Comparison of ENCODE assay signal across 1 cellular context in the genomic region with DNA sequence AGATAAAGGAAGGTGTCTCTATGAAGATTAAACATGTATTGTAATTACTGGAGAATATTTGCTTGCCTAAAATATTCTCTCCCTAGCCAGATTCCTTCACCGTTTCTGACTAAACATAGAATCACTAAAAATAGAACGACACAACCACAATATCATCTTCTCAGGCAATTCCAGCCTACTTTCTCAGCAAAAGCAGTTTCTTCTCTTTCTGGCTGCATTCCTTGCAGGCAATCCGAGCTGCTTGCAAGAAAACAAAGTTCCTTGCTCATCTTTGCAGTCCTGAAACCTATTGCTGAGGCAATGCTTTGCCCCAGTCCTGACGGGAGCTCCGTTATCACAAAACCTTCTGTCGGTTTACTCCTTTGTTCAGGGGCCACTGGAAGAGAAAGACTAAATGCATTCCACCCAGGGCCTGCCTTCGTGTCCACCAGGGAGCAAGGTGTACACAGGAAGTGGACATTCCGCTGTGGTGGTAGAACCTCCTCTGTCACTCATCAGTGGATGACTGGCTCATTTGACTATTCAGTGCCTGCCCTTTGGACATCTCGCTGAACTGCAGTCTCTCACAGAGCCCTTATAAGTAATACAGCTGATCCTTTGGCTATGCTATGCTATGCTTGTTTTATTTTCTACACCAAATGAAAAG.
TF ChIP-seq lines count a peak whose summit lies in the region.

No MANE protein-coding gene starts in this region.

TF ChIP-seq in HepG2, 621 proteins besides CTCF, POLR2A, EP300 and RAD21 (continued from another document and continues in another):
- TF ChIP-seq, protein P1, sequence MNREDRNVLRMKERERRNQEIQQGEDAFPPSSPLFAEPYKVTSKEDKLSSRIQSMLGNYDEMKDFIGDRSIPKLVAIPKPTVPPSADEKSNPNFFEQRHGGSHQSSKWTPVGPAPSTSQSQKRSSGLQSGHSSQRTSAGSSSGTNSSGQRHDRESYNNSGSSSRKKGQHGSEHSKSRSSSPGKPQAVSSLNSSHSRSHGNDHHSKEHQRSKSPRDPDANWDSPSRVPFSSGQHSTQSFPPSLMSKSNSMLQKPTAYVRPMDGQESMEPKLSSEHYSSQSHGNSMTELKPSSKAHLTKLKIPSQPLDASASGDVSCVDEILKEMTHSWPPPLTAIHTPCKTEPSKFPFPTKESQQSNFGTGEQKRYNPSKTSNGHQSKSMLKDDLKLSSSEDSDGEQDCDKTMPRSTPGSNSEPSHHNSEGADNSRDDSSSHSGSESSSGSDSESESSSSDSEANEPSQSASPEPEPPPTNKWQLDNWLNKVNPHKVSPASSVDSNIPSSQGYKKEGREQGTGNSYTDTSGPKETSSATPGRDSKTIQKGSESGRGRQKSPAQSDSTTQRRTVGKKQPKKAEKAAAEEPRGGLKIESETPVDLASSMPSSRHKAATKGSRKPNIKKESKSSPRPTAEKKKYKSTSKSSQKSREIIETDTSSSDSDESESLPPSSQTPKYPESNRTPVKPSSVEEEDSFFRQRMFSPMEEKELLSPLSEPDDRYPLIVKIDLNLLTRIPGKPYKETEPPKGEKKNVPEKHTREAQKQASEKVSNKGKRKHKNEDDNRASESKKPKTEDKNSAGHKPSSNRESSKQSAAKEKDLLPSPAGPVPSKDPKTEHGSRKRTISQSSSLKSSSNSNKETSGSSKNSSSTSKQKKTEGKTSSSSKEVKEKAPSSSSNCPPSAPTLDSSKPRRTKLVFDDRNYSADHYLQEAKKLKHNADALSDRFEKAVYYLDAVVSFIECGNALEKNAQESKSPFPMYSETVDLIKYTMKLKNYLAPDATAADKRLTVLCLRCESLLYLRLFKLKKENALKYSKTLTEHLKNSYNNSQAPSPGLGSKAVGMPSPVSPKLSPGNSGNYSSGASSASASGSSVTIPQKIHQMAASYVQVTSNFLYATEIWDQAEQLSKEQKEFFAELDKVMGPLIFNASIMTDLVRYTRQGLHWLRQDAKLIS (CRISPR knock-in tag; IDR thresholded peaks at IDR 0.05), result no peak
- TF ChIP-seq, protein P2, sequence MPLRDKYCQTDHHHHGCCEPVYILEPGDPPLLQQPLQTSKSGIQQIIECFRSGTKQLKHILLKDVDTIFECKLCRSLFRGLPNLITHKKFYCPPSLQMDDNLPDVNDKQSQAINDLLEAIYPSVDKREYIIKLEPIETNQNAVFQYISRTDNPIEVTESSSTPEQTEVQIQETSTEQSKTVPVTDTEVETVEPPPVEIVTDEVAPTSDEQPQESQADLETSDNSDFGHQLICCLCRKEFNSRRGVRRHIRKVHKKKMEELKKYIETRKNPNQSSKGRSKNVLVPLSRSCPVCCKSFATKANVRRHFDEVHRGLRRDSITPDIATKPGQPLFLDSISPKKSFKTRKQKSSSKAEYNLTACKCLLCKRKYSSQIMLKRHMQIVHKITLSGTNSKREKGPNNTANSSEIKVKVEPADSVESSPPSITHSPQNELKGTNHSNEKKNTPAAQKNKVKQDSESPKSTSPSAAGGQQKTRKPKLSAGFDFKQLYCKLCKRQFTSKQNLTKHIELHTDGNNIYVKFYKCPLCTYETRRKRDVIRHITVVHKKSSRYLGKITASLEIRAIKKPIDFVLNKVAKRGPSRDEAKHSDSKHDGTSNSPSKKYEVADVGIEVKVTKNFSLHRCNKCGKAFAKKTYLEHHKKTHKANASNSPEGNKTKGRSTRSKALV (CRISPR knock-in tag; IDR thresholded peaks at IDR 0.05), result no peak
- TF ChIP-seq, protein P3, sequence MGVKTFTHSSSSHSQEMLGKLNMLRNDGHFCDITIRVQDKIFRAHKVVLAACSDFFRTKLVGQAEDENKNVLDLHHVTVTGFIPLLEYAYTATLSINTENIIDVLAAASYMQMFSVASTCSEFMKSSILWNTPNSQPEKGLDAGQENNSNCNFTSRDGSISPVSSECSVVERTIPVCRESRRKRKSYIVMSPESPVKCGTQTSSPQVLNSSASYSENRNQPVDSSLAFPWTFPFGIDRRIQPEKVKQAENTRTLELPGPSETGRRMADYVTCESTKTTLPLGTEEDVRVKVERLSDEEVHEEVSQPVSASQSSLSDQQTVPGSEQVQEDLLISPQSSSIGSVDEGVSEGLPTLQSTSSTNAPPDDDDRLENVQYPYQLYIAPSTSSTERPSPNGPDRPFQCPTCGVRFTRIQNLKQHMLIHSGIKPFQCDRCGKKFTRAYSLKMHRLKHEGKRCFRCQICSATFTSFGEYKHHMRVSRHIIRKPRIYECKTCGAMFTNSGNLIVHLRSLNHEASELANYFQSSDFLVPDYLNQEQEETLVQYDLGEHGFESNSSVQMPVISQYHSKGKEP (CRISPR knock-in tag; IDR thresholded peaks at IDR 0.05), result no peak
- no peak for TF ChIP-seq ZNF354B (CRISPR knock-in tag; IDR thresholded peaks at IDR 0.05)
- TF ChIP-seq CHD4 (IDR thresholded peaks at IDR 0.05; ENCODE audit: borderline replicate concordance, low read length), result no peak
- no peak for TF ChIP-seq ZNF335 (CRISPR knock-in tag; IDR thresholded peaks at IDR 0.05)
- TF ChIP-seq PHF21A (CRISPR knock-in tag; IDR thresholded peaks at IDR 0.05), result peak; percentile 34; the same call in 1 of the 2 replicates
- no peak for TF ChIP-seq NCOA5 (CRISPR knock-in tag; IDR thresholded peaks at IDR 0.05)
- no peak for TF ChIP-seq CBFB (CRISPR knock-in tag; IDR thresholded peaks at IDR 0.05)
- TF ChIP-seq, protein P4, sequence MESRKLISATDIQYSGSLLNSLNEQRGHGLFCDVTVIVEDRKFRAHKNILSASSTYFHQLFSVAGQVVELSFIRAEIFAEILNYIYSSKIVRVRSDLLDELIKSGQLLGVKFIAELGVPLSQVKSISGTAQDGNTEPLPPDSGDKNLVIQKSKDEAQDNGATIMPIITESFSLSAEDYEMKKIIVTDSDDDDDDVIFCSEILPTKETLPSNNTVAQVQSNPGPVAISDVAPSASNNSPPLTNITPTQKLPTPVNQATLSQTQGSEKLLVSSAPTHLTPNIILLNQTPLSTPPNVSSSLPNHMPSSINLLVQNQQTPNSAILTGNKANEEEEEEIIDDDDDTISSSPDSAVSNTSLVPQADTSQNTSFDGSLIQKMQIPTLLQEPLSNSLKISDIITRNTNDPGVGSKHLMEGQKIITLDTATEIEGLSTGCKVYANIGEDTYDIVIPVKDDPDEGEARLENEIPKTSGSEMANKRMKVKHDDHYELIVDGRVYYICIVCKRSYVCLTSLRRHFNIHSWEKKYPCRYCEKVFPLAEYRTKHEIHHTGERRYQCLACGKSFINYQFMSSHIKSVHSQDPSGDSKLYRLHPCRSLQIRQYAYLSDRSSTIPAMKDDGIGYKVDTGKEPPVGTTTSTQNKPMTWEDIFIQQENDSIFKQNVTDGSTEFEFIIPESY (CRISPR knock-in tag; IDR thresholded peaks at IDR 0.05), result no peak
- no peak for TF ChIP-seq HDAC6 (IDR thresholded peaks at IDR 0.05; ENCODE audit: low read depth, low read length)
- no peak for TF ChIP-seq ZBTB42 (CRISPR knock-in tag; IDR thresholded peaks at IDR 0.05)
- no peak for TF ChIP-seq RFXANK (CRISPR knock-in tag; IDR thresholded peaks at IDR 0.05)
- TF ChIP-seq ZFX (CRISPR knock-in tag; IDR thresholded peaks at IDR 0.05; ENCODE audit: low read depth), result no peak
- no peak for TF ChIP-seq ZNF274 (CRISPR knock-in tag; IDR thresholded peaks at IDR 0.05)
- TF ChIP-seq, protein P5, sequence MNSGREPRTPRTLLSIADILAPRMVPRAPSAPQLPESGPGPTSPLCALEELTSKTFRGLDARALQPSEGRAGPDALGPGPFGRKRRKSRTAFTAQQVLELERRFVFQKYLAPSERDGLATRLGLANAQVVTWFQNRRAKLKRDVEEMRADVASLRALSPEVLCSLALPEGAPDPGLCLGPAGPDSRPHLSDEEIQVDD (CRISPR knock-in tag; IDR thresholded peaks at IDR 0.05; ENCODE audit: borderline replicate concordance), result no peak
- TF ChIP-seq, protein P6, sequence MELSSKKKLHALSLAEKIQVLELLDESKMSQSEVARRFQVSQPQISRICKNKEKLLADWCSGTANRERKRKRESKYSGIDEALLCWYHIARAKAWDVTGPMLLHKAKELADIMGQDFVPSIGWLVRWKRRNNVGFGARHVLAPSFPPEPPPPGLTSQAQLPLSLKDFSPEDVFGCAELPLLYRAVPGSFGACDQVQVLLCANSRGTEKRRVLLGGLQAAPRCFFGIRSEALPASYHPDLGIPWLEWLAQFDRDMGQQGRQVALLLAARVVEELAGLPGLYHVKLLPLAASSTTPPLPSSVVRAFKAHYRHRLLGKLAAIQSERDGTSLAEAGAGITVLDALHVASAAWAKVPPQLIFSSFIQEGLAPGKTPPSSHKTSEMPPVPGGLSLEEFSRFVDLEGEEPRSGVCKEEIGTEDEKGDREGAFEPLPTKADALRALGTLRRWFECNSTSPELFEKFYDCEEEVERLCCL (CRISPR knock-in tag; IDR thresholded peaks at IDR 0.05; ENCODE audit: borderline replicate concordance), result no peak
- TF ChIP-seq ZNF30 (CRISPR knock-in tag; IDR thresholded peaks at IDR 0.05), result no peak
- TF ChIP-seq MTA3 (CRISPR knock-in tag; IDR thresholded peaks at IDR 0.05), result no peak
- TF ChIP-seq GATAD1 (CRISPR knock-in tag; IDR thresholded peaks at IDR 0.05), result 0 out of 2 replicates have a peak, but pooled peaks have one; percentile 13
- TF ChIP-seq HNF4A (CRISPR knock-in tag; IDR thresholded peaks at IDR 0.05), result peak; percentile 66; the same call in 1 of the 2 replicates
- TF ChIP-seq ZNF883 (CRISPR knock-in tag; IDR thresholded peaks at IDR 0.05; ENCODE audit: not compliant biosample characterization), result no peak
- TF ChIP-seq, protein P7, sequence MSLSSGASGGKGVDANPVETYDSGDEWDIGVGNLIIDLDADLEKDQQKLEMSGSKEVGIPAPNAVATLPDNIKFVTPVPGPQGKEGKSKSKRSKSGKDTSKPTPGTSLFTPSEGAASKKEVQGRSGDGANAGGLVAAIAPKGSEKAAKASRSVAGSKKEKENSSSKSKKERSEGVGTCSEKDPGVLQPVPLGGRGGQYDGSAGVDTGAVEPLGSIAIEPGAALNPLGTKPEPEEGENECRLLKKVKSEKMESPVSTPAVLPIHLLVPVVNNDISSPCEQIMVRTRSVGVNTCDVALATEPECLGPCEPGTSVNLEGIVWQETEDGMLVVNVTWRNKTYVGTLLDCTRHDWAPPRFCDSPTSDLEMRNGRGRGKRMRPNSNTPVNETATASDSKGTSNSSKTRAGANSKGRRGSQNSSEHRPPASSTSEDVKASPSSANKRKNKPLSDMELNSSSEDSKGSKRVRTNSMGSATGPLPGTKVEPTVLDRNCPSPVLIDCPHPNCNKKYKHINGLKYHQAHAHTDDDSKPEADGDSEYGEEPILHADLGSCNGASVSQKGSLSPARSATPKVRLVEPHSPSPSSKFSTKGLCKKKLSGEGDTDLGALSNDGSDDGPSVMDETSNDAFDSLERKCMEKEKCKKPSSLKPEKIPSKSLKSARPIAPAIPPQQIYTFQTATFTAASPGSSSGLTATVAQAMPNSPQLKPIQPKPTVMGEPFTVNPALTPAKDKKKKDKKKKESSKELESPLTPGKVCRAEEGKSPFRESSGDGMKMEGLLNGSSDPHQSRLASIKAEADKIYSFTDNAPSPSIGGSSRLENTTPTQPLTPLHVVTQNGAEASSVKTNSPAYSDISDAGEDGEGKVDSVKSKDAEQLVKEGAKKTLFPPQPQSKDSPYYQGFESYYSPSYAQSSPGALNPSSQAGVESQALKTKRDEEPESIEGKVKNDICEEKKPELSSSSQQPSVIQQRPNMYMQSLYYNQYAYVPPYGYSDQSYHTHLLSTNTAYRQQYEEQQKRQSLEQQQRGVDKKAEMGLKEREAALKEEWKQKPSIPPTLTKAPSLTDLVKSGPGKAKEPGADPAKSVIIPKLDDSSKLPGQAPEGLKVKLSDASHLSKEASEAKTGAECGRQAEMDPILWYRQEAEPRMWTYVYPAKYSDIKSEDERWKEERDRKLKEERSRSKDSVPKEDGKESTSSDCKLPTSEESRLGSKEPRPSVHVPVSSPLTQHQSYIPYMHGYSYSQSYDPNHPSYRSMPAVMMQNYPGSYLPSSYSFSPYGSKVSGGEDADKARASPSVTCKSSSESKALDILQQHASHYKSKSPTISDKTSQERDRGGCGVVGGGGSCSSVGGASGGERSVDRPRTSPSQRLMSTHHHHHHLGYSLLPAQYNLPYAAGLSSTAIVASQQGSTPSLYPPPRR (CRISPR knock-in tag; IDR thresholded peaks at IDR 0.05; ENCODE audit: borderline replicate concordance), result no peak
- TF ChIP-seq SYNCRIP (IDR thresholded peaks at IDR 0.05; ENCODE audit: insufficient read depth, low read depth, low read length), result no peak
- no peak for TF ChIP-seq ZNF614 (CRISPR knock-in tag; IDR thresholded peaks at IDR 0.05; ENCODE audit: borderline replicate concordance)
- TF ChIP-seq, protein P8, sequence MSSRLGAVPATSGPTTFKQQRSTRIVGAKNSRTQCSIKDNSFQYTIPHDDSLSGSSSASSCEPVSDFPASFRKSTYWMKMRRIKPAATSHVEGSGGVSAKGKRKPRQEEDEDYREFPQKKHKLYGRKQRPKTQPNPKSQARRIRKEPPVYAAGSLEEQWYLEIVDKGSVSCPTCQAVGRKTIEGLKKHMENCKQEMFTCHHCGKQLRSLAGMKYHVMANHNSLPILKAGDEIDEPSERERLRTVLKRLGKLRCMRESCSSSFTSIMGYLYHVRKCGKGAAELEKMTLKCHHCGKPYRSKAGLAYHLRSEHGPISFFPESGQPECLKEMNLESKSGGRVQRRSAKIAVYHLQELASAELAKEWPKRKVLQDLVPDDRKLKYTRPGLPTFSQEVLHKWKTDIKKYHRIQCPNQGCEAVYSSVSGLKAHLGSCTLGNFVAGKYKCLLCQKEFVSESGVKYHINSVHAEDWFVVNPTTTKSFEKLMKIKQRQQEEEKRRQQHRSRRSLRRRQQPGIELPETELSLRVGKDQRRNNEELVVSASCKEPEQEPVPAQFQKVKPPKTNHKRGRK (CRISPR knock-in tag; IDR thresholded peaks at IDR 0.05), result no peak
- TF ChIP-seq, protein P9, sequence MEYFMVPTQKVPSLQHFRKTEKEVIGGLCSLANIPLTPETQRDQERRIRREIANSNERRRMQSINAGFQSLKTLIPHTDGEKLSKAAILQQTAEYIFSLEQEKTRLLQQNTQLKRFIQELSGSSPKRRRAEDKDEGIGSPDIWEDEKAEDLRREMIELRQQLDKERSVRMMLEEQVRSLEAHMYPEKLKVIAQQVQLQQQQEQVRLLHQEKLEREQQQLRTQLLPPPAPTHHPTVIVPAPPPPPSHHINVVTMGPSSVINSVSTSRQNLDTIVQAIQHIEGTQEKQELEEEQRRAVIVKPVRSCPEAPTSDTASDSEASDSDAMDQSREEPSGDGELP (IDR thresholded peaks at IDR 0.05; ENCODE audit: borderline replicate concordance, low read depth), result no peak
- no peak for TF ChIP-seq BRD4 (CRISPR knock-in tag; IDR thresholded peaks at IDR 0.05)
- TF ChIP-seq, protein P10, sequence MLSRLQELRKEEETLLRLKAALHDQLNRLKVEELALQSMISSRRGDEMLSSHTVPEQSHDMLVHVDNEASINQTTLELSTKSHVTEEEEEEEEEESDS (CRISPR knock-in tag; IDR thresholded peaks at IDR 0.05; ENCODE audit: borderline replicate concordance), result no peak
- TF ChIP-seq, protein P11, sequence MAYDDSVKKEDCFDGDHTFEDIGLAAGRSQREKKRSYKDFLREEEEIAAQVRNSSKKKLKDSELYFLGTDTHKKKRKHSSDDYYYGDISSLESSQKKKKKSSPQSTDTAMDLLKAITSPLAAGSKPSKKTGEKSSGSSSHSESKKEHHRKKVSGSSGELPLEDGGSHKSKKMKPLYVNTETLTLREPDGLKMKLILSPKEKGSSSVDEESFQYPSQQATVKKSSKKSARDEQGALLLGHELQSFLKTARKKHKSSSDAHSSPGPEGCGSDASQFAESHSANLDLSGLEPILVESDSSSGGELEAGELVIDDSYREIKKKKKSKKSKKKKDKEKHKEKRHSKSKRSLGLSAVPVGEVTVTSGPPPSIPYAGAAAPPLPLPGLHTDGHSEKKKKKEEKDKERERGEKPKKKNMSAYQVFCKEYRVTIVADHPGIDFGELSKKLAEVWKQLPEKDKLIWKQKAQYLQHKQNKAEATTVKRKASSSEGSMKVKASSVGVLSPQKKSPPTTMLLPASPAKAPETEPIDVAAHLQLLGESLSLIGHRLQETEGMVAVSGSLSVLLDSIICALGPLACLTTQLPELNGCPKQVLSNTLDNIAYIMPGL (CRISPR knock-in tag; IDR thresholded peaks at IDR 0.05; ENCODE audit: borderline replicate concordance in 1 of 2, low read depth in 1 of 2), result no peak
- no peak for TF ChIP-seq ZNF672 (CRISPR knock-in tag; IDR thresholded peaks at IDR 0.05)
- TF ChIP-seq ELF1 (CRISPR knock-in tag; IDR thresholded peaks at IDR 0.05), result peak; percentile 54; the same call in 1 of the 2 replicates
